1 cellular context compared by ENCODE assay signal in genomic region chrX:48470110-48470832, GRCh38.
A peak's percentile ranks its signal among the peaks of the same experiment; 100 is the strongest.
TF ChIP-seq lines count a peak whose summit lies in the region.

Gene SLC38A5, minus strand, starts transcription at chrX:48470260. Its CDS starts 2,336 bp downstream, at chrX:48467924.

TF ChIP-seq in HepG2, 621 proteins besides CTCF, POLR2A, EP300 and RAD21 (continued from another document):
- TF ChIP-seq DRAP1 (CRISPR knock-in tag; IDR thresholded peaks at IDR 0.05), result peak; percentile 17; the same call in 1 of the 2 replicates
- TF ChIP-seq ZNF761 (CRISPR knock-in tag; conservative IDR thresholded peaks at IDR 0.05), result 0 out of 2 replicates have a peak, but pooled peaks have one; percentile 44
- TF ChIP-seq SMAD9 (CRISPR knock-in tag; IDR thresholded peaks at IDR 0.05), result no peak
- TF ChIP-seq SRF (IDR thresholded peaks at IDR 0.05; ENCODE audit: low read depth, low read length), result no peak
- TF ChIP-seq MAZ (IDR thresholded peaks at IDR 0.05; ENCODE audit: borderline replicate concordance, low read depth, low read length), result no peak
- TF ChIP-seq MAZ (CRISPR knock-in tag; IDR thresholded peaks at IDR 0.05; ENCODE audit: low read depth), result peak; percentile 32; the same call in 1 of the 2 replicates
- TF ChIP-seq HINFP (CRISPR knock-in tag; IDR thresholded peaks at IDR 0.05; ENCODE audit: low read depth), result 0 out of 2 replicates have a peak, but pooled peaks have one; percentile 34
- TF ChIP-seq ZBTB20 (CRISPR knock-in tag; IDR thresholded peaks at IDR 0.05; ENCODE audit: borderline replicate concordance, low read depth), result no peak
- no peak for TF ChIP-seq USF2 (IDR thresholded peaks at IDR 0.05; ENCODE audit: low read depth, low read length)
- TF ChIP-seq USF2 (CRISPR knock-in tag; IDR thresholded peaks at IDR 0.05; ENCODE audit: borderline replicate concordance), result no peak
- 0 out of 2 replicates have a peak, but pooled peaks have one; percentile 43 for TF ChIP-seq ZNF430 (CRISPR knock-in tag; IDR thresholded peaks at IDR 0.05)
- peak; percentile 20; the same call in 1 of the 2 replicates for TF ChIP-seq ELF3 (CRISPR knock-in tag; IDR thresholded peaks at IDR 0.05)
- TF ChIP-seq FLYWCH1 (CRISPR knock-in tag; IDR thresholded peaks at IDR 0.05), result no peak
- peak; percentile 62 for TF ChIP-seq ARNTL (CRISPR knock-in tag; IDR thresholded peaks at IDR 0.05)
- TF ChIP-seq ZNF775 (CRISPR knock-in tag; IDR thresholded peaks at IDR 0.05; ENCODE audit: borderline replicate concordance), result no peak
- TF ChIP-seq ZNF232 (CRISPR knock-in tag; IDR thresholded peaks at IDR 0.05; ENCODE audit: borderline replicate concordance), result peak; percentile 47; the same call in 1 of the 2 replicates
- no peak for TF ChIP-seq ZMYM3 (CRISPR knock-in tag; IDR thresholded peaks at IDR 0.05)
- TF ChIP-seq ZNF281 (CRISPR knock-in tag; IDR thresholded peaks at IDR 0.05; ENCODE audit: borderline replicate concordance), result peak; percentile 10; the same call in 1 of the 2 replicates
- 0 out of 2 replicates have a peak, but pooled peaks have one; percentile 27 for TF ChIP-seq GATAD2A (CRISPR knock-in tag; IDR thresholded peaks at IDR 0.05)
- TF ChIP-seq TOE1 (CRISPR knock-in tag; IDR thresholded peaks at IDR 0.05), result no peak
- peak; percentile 63 for TF ChIP-seq MYC (CRISPR knock-in tag; IDR thresholded peaks at IDR 0.05; ENCODE audit: borderline replicate concordance)
- TF ChIP-seq ARID5B (CRISPR knock-in tag; IDR thresholded peaks at IDR 0.05), result peak; percentile 18; the same call in 1 of the 2 replicates
